ENCODE assay signal across 31 cellular contexts in the genomic region with DNA sequence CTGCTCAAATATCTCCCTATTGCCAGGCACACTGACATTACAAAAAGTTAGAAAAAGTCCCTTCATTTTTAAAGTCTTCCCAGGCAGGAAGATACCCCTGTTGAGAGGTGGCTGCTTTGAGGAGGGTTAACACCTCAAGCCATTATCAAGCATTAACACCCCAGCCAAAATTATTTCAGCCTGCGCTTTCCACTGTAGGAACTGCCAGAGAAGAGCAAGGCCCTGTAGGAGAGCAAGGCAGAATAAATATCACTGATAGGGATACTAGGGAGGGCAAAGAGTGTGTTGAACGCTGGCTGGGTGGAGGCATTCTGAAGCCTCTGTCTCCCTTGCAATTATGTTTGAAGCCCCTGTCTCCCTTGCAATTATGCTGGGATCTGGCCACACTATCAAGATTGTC.
"Had no signal": no experiment of that assay in that cellular context is flagged by ENCODE, and none has a peak within 500 bp of the region (broad histone marks: within the 10 kb centered on the region; RNA-seq: fewer than 3 reads in every experiment).

No MANE protein-coding gene starts in this region.

- H3K9me3 Mint-ChIP-seq: nephron; neural progenitor cell; stimulated activated naive CD8-positive, alpha-beta T cell treated with anti-CD3 and anti-CD28 coated beads, Interleukin-15, amount 100 ng/mL, for 72 hours; type B pancreatic cell had no signal

- H3K36me3 Mint-ChIP-seq: naive thymus-derived CD4-positive, alpha-beta T cell; natural killer cell; neural progenitor cell; stimulated activated memory B cell treated with anti-CD40 and anti-IgM and Interleukin-4, amounts not matched to agents 10 μg/mL and 1 μg/mL and 100 μg/mL, for 72 hours; type B pancreatic cell had no signal

- H3K4me3 ChIP-seq: neural progenitor cell, ovary, psoas muscle, right lobe of liver, sigmoid colon, spleen, suprapubic skin, testis, tibial artery, transverse colon, upper lobe of right lung, vagina had no signal

- H3K9me3 ChIP-seq: ovary, psoas muscle, right lobe of liver, sigmoid colon, spleen, suprapubic skin, testis, tibial artery, transverse colon, upper lobe of right lung, vagina had no signal

- H3K79me2 ChIP-seq: parathyroid adenoma had no signal

- H3K27ac Mint-ChIP-seq: naive thymus-derived CD4-positive, alpha-beta T cell; natural killer cell; nephron; neural progenitor cell; progenitor cell of endocrine pancreas; stimulated activated memory B cell treated with anti-CD40 and anti-IgM and Interleukin-4, amounts not matched to agents 10 μg/mL and 1 μg/mL and 100 μg/mL, for 72 hours; stimulated activated naive CD8-positive, alpha-beta T cell treated with anti-CD3 and anti-CD28 coated beads, Interleukin-15, amount 100 ng/mL, for 72 hours; type B pancreatic cell had no signal

- H3K4me2 ChIP-seq: neural progenitor cell had no signal

- H3K27me3 ChIP-seq: neural progenitor cell, ovary, right lobe of liver, sigmoid colon, spleen, suprapubic skin, testis, tibial artery, transverse colon, upper lobe of right lung, vagina had no signal

- H3K9ac ChIP-seq: neural progenitor cell, parathyroid adenoma had no signal

- ATAC-seq: naive thymus-derived CD4-positive, alpha-beta T cell; natural killer cell; psoas muscle; right lobe of liver; stimulated activated memory B cell treated with anti-CD40 and anti-IgM and Interleukin-4, amounts not matched to agents 10 μg/mL and 1 μg/mL and 100 μg/mL, for 72 hours; stimulated activated naive CD8-positive, alpha-beta T cell treated with anti-CD3 and anti-CD28 coated beads, Interleukin-15, amount 100 ng/mL, for 72 hours; stimulated activated naive CD8-positive, alpha-beta T cell treated with anti-CD3 and anti-CD28 coated beads, Interleukin-15, Interleukin-2, amounts not matched to agents 100 U/mL and 50 U/mL, for 24 hours; upper lobe of right lung had no signal

- H3K27ac ChIP-seq: neural progenitor cell, ovary, parathyroid adenoma, psoas muscle, right lobe of liver, sigmoid colon, spleen, suprapubic skin, testis, tibial artery, transverse colon, upper lobe of right lung, vagina had no signal

- DNase-seq: naive thymus-derived CD4-positive, alpha-beta T cell; natural killer cell; occipital lobe; ovary; posterior cingulate gyrus; psoas muscle; right lobe of liver; sigmoid colon; small intestine; spleen; stimulated activated CD4-positive, alpha-beta T cell treated with anti-CD3 and anti-CD28 coated beads, Interleukin-12 subunit alpha, Interleukin-12 subunit beta, amount 100 ng/mL, for 4 hours; stimulated activated CD4-positive, alpha-beta T cell treated with anti-CD3 and anti-CD28 coated beads, Interleukin-1b, Interleukin-23, amount 100 ng/mL, for 48 hours; stimulated activated CD4-positive, alpha-beta T cell treated with anti-CD3 and anti-CD28 coated beads, Interleukin-4, amount 100 ng/mL, for 1 hour; stimulated activated CD4-positive, alpha-beta T cell treated with anti-CD3 and anti-CD28 coated beads, Interleukin-4, amount 100 ng/mL, for 4 hours; stimulated activated CD8-positive, alpha-beta memory T cell treated with anti-CD3 and anti-CD28 coated beads, Interleukin-4, amount 100 ng/mL, for 48 hours; stimulated activated naive CD4-positive, alpha-beta T cell; stimulated activated naive CD8-positive, alpha-beta T cell treated with anti-CD3 and anti-CD28 coated beads, Interleukin-15, amount 100 ng/mL, for 72 hours; stimulated activated naive CD8-positive, alpha-beta T cell treated with anti-CD3 and anti-CD28 coated beads, Interleukin-15, Interleukin-2, amounts not matched to agents 100 U/mL and 50 U/mL, for 24 hours; substantia nigra; testis; tibial artery; transverse colon; upper lobe of right lung had no signal

- H3K4me3 Mint-ChIP-seq: naive thymus-derived CD4-positive, alpha-beta T cell; natural killer cell; nephron; neural progenitor cell; stimulated activated memory B cell treated with anti-CD40 and anti-IgM and Interleukin-4, amounts not matched to agents 10 μg/mL and 1 μg/mL and 100 μg/mL, for 72 hours; stimulated activated naive CD8-positive, alpha-beta T cell treated with anti-CD3 and anti-CD28 coated beads, Interleukin-15, amount 100 ng/mL, for 72 hours; type B pancreatic cell had no signal

- H3K4me1 Mint-ChIP-seq: nephron; stimulated activated memory B cell treated with anti-CD40 and anti-IgM and Interleukin-4, amounts not matched to agents 10 μg/mL and 1 μg/mL and 100 μg/mL, for 72 hours had no signal

- H3K36me3 ChIP-seq: neural progenitor cell, ovary, right lobe of liver, sigmoid colon, spleen, suprapubic skin, tibial artery, transverse colon, upper lobe of right lung, vagina had no signal

- H3K4me1 ChIP-seq: neural progenitor cell, parathyroid adenoma, psoas muscle, right lobe of liver, sigmoid colon, spleen, suprapubic skin, testis, tibial artery, transverse colon, upper lobe of right lung, vagina had no signal

- H3K27me3 Mint-ChIP-seq: naive thymus-derived CD4-positive, alpha-beta T cell; progenitor cell of endocrine pancreas; stimulated activated memory B cell treated with anti-CD40 and anti-IgM and Interleukin-4, amounts not matched to agents 10 μg/mL and 1 μg/mL and 100 μg/mL, for 72 hours; stimulated activated naive CD8-positive, alpha-beta T cell treated with anti-CD3 and anti-CD28 coated beads, Interleukin-15, amount 100 ng/mL, for 72 hours; type B pancreatic cell had no signal

- H2AFZ ChIP-seq: neural progenitor cell, parathyroid adenoma had no signal
